In the genomic region with DNA sequence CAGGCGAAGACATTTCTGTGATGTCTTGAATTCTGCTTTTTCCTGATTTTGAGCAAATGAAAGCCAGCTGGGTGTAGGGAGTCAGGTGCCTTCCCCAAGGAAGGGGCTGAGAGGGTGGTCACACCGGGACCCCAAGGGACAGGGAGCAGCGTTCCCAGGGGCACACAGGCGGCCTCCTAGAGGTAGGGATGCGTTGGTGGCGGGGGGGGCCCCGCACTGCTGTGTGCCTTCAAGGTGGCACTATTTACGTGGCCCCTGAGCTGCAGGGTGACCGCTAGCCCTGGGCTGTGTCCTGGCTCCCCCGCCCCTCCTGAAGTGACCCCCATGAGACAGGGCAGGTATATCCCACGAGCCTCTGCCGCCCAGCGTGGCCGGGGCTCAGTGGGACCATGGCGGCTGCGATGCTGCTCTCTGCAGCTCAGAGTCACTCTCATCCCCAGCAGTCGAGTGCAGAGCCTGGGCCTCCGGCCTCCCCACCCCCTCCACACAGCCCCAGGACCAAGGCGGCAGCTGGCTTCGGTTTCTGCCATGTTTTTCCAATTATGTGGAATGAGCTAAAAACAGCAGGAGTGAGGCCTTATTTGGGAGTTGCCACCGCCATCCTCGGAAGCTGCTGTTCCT, we compare ENCODE assay signal across 9 cellular contexts.
DNase-seq lines count a peak whose midpoint lies in the region; ATAC-seq and TF ChIP-seq lines count a peak whose summit lies in the region.
"Had no signal": no experiment of that assay in that cellular context is flagged by ENCODE, and none has a peak within 500 bp of the region (broad histone marks: within the 10 kb centered on the region; RNA-seq: fewer than 3 reads in every experiment).

No MANE protein-coding gene starts in this region.

- H3K4me1 Mint-ChIP-seq in neural progenitor cell: peaks cover 51% of the 10 kb centered on the region
- no peaks in the 10 kb centered on the region for H3K4me1 Mint-ChIP-seq in CD4-positive, alpha-beta memory T cell
- H3K4me1 Mint-ChIP-seq in CD8-positive, alpha-beta memory T cell: no peaks in the 10 kb centered on the region

- POLR2A ChIA-PET in CD4-positive, alpha-beta memory T cell (lab: Charles Lee; ENCODE audit: partially characterized antibody): no interaction called here
- POLR2A ChIA-PET in CD8-positive, alpha-beta memory T cell (lab: Charles Lee): no interaction called here

- TF ChIP-seq CTCF in neural progenitor cell (IDR thresholded peaks at IDR 0.05): no peak

- peak overlapping the region; percentile 50 for H3K27ac Mint-ChIP-seq in neural progenitor cell
- no peak overlapping the region for H3K27ac Mint-ChIP-seq in CD4-positive, alpha-beta memory T cell
- H3K27ac Mint-ChIP-seq in CD8-positive, alpha-beta memory T cell: peak overlapping the region in 1 of 8 donors; percentile 65

- intact Hi-C loops in Right ventricle myocardium inferior (cut with DNase I): no loop called here
- intact Hi-C loops in cardiac septum (cut with DNase I): loop anchor here (2.0 kb wide), 1 partner anchor 60 kb away; a partner anchor contains a TSS
- intact Hi-C loops in CD4-positive, alpha-beta memory T cell (cut with micrococcal nuclease): no loop called here

- no peak overlapping the region for H3K4me3 ChIP-seq in neural progenitor cell
- no peak overlapping the region for H3K4me3 ChIP-seq in CD4-positive, alpha-beta memory T cell (ENCODE audit: low read length in 2 of 2)
- no peak overlapping the region for H3K4me3 ChIP-seq in CD8-positive, alpha-beta memory T cell (ENCODE audit: low read length)
- H3K4me3 ChIP-seq: MG63 had no signal

- H3K4me1 ChIP-seq in neural progenitor cell: peaks cover 8% of the 10 kb centered on the region
- H3K4me1 ChIP-seq in CD4-positive, alpha-beta memory T cell (ENCODE audit: insufficient read depth, low read length): no peaks in the 10 kb centered on the region
- H3K4me1 ChIP-seq in CD8-positive, alpha-beta memory T cell (ENCODE audit: insufficient read depth, low read length): no peaks in the 10 kb centered on the region

- peaks cover 19% of the 10 kb centered on the region for H3K36me3 Mint-ChIP-seq in neural progenitor cell
- H3K36me3 Mint-ChIP-seq in CD4-positive, alpha-beta memory T cell: no peaks in the 10 kb centered on the region
- H3K36me3 Mint-ChIP-seq in CD8-positive, alpha-beta memory T cell: no peaks in the 10 kb centered on the region

- ATAC-seq in Right ventricle myocardium inferior (peak; percentile 43), HG03095 (IDR thresholded peaks at IDR 0.05; ENCODE audit: unreplicated experiment) (no peak)

- no peak for DNase-seq in Right ventricle myocardium inferior (ENCODE audit: missing footprints)
- no peak for DNase-seq in cardiac septum (ENCODE audit: low spot score)
- DNase-seq in fibroblast of gingiva (ENCODE audit: low read depth): peak; percentile 87
- DNase-seq in neural progenitor cell (ENCODE audit: low spot score): no peak
- DNase-seq in CD4-positive, alpha-beta memory T cell: no peak
- no peak for DNase-seq in occipital lobe (lab: John Stamatoyannopoulos, UW)
- DNase-seq in CD8-positive, alpha-beta memory T cell: no peak
- DNase-seq: MG63 had no signal

- peaks cover 6% of the 10 kb centered on the region for H4K20me1 ChIP-seq in neural progenitor cell (ENCODE audit: low read depth)

- H3K79me2 ChIP-seq in neural progenitor cell (ENCODE audit: low read depth): no peaks in the 10 kb centered on the region

- no peaks in the 10 kb centered on the region for H3K27me3 ChIP-seq in neural progenitor cell
- no peaks in the 10 kb centered on the region for H3K27me3 ChIP-seq in CD4-positive, alpha-beta memory T cell (ENCODE audit: insufficient read depth, low read length)
- H3K27me3 ChIP-seq in CD8-positive, alpha-beta memory T cell (ENCODE audit: insufficient read depth, low read length, poor library complexity, severe bottlenecking): no peaks in the 10 kb centered on the region
- H3K27me3 ChIP-seq: MG63 had no signal

- H3K27me3 Mint-ChIP-seq in neural progenitor cell (ENCODE audit: insufficient read depth, low read depth): peaks cover 7% of the 10 kb centered on the region
- H3K27me3 Mint-ChIP-seq in CD4-positive, alpha-beta memory T cell: peaks cover 2% of the 10 kb centered on the region in 2 donors
- peaks cover 0 to 3% of the 10 kb centered on the region in 2 donors for H3K27me3 Mint-ChIP-seq in CD8-positive, alpha-beta memory T cell

- no peaks in the 10 kb centered on the region for H3K9me3 Mint-ChIP-seq in neural progenitor cell
- H3K9me3 Mint-ChIP-seq in CD4-positive, alpha-beta memory T cell: no peaks in the 10 kb centered on the region
- no peaks in the 10 kb centered on the region for H3K9me3 Mint-ChIP-seq in CD8-positive, alpha-beta memory T cell

- CTCF ChIA-PET in CD4-positive, alpha-beta memory T cell (lab: Charles Lee; ENCODE audit: partially characterized antibody): no interaction called here
- CTCF ChIA-PET in CD8-positive, alpha-beta memory T cell (lab: Charles Lee): interaction anchor here (1.6 kb wide), 1 partner anchor 10 kb away, joined by 5 read pairs; no protein-coding TSS in a partner anchor

- no peaks in the 10 kb centered on the region for H3K9me3 ChIP-seq in neural progenitor cell (ENCODE audit: low read depth)
- H3K9me3 ChIP-seq in CD4-positive, alpha-beta memory T cell (ENCODE audit: control insufficient read depth in 1 of 2, low read length in 2 of 2): no peaks in the 10 kb centered on the region
- no peaks in the 10 kb centered on the region for H3K9me3 ChIP-seq in CD8-positive, alpha-beta memory T cell (ENCODE audit: low read length)
- H3K9me3 ChIP-seq: MG63 had no signal

- no peaks in the 10 kb centered on the region for H3K36me3 ChIP-seq in neural progenitor cell
- no peaks in the 10 kb centered on the region for H3K36me3 ChIP-seq in CD4-positive, alpha-beta memory T cell (ENCODE audit: insufficient read depth, low read length)
- H3K36me3 ChIP-seq in CD8-positive, alpha-beta memory T cell (ENCODE audit: insufficient read depth, low read length): no peaks in the 10 kb centered on the region
- H3K36me3 ChIP-seq: MG63 had no signal

- H3K4me2 ChIP-seq in neural progenitor cell: no peak overlapping the region

- no peak overlapping the region for H2AFZ ChIP-seq in neural progenitor cell (replicated peaks)

- no peak overlapping the region for H3K9ac ChIP-seq in neural progenitor cell

- H3F3A ChIP-seq in neural progenitor cell (ENCODE audit: low read depth): no peaks in the 10 kb centered on the region

- H3K4me3 Mint-ChIP-seq in neural progenitor cell: peak overlapping the region; percentile 41
- no peak overlapping the region for H3K4me3 Mint-ChIP-seq in CD4-positive, alpha-beta memory T cell
- no peak overlapping the region for H3K4me3 Mint-ChIP-seq in CD8-positive, alpha-beta memory T cell

- no peak overlapping the region for H3K27ac ChIP-seq in neural progenitor cell
- H3K27ac ChIP-seq in CD4-positive, alpha-beta memory T cell (ENCODE audit: low read depth, low read length): no peak overlapping the region
- H3K27ac ChIP-seq in CD8-positive, alpha-beta memory T cell (ENCODE audit: low read depth, low read length): no peak overlapping the region
